ENCODE assay signal across 15 cellular contexts in the genomic region with DNA sequence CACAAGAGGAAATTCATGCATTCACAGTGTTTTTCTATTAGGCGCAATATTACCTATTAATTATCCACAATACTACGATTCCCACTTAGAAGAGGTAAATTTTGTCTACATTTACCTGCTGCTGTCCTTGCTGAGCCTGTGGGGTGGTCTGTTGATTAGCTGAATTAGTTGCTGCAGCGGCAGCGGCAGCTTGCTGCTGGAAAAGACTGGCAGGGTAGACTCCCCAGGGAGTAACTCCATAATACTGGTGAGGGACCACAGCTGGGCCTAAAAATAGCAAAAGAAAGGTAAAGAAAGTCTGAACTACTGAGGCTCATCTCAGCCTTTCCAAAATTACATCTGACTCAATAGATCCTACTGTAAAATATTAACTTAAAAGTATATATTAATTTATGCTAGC.
"Had no signal": no experiment of that assay in that cellular context is flagged by ENCODE, and none has a peak within 500 bp of the region (broad histone marks: within the 10 kb centered on the region; RNA-seq: fewer than 3 reads in every experiment).

No MANE protein-coding gene starts in this region.

- H3K4me1 ChIP-seq: prostate gland had no signal

- H3K4me3 ChIP-seq: body of pancreas, prostate gland, sigmoid colon, transverse colon had no signal

- H3K27ac Mint-ChIP-seq: activated CD4-positive, alpha-beta T cell treated with anti-CD3 and anti-CD28 coated beads, Interleukin-2, amount 10 ng/mL, durations not matched to agents 24 days and 14 days; activated naive CD4-positive, alpha-beta T cell treated with anti-CD3 and anti-CD28 coated beads, Interleukin-2, amount 50 U/mL, for 72 hours had no signal

- ATAC-seq: activated naive CD4-positive, alpha-beta T cell treated with anti-CD3 and anti-CD28 coated beads, Interleukin-2, amount 50 U/mL, for 72 hours; body of pancreas had no signal

- H3K9me3 Mint-ChIP-seq: activated CD4-positive, alpha-beta T cell treated with anti-CD3 and anti-CD28 coated beads, Interleukin-2, amount 10 ng/mL, durations not matched to agents 24 days and 14 days; activated naive CD4-positive, alpha-beta T cell treated with anti-CD3 and anti-CD28 coated beads, Interleukin-2, amount 50 U/mL, for 72 hours had no signal

- H3K27me3 Mint-ChIP-seq: activated CD4-positive, alpha-beta T cell treated with anti-CD3 and anti-CD28 coated beads, Interleukin-2, amount 10 ng/mL, durations not matched to agents 24 days and 14 days had no signal

- H3K27ac ChIP-seq: body of pancreas, prostate gland, sigmoid colon, transverse colon had no signal

- H3K4me3 Mint-ChIP-seq: activated CD4-positive, alpha-beta T cell treated with anti-CD3 and anti-CD28 coated beads, Interleukin-2, amount 10 ng/mL, durations not matched to agents 24 days and 14 days had no signal

- H3K36me3 ChIP-seq: prostate gland had no signal

- DNase-seq: activated CD4-positive, alpha-beta T cell treated with anti-CD3 and anti-CD28 coated beads, Interleukin-2, amount 10 ng/mL, durations not matched to agents 24 days and 14 days; amniotic stem cell; body of pancreas; cerebellar nuclear complex; dermis blood vessel endothelial cell; hippocampal formation; kidney glomerular epithelial cell; nucleus accumbens; sigmoid colon; stimulated activated CD4-positive, alpha-beta T cell treated with anti-CD3 and anti-CD28 coated beads, Interleukin-12 subunit alpha, Interleukin-12 subunit beta, amount 100 ng/mL, for 4 hours; stimulated activated naive CD4-positive, alpha-beta T cell; T-helper 1 cell; transverse colon had no signal

- H3K27me3 ChIP-seq: body of pancreas, sigmoid colon, transverse colon had no signal

- H3K9me3 ChIP-seq: body of pancreas, prostate gland, sigmoid colon, transverse colon had no signal
